Comparison of ENCODE assay signal across 6 cellular contexts in genomic region chr7:144321807-144322206, GRCh38. TPM values are rescaled to one million over a fixed set of nuclear protein-coding genes. Genes with fewer than 3 reads are reported as not detected.
"Had no signal": no experiment of that assay in that cellular context is flagged by ENCODE, and none has a peak within 500 bp of the region (broad histone marks: within the 10 kb centered on the region; RNA-seq: fewer than 3 reads in every experiment).

No MANE protein-coding gene starts in this region.

RNA-seq across cellular contexts. Expression of gene OR2A1, which starts 9.6 kb away (rescaled TPM):
- total RNA-seq: LHCN-M2, MCF 10A, OCI-LY7, Right ventricle myocardium superior, SJSA1 had no signal

RNA-seq across cellular contexts. Expression of gene ARHGEF5, which starts 33.4 kb away (rescaled TPM):
- total RNA-seq: OCI-LY7 had no signal

RNA-seq across cellular contexts. Expression of gene CTAGE8, which starts 52.7 kb away (rescaled TPM):
- total RNA-seq: OCI-LY7, RPMI7951, SJSA1 had no signal

RNA-seq across cellular contexts. Expression of gene OR2A7, which starts 57.2 kb away (rescaled TPM):
- total RNA-seq: LHCN-M2, OCI-LY7, SJSA1 had no signal
